12 cellular contexts compared by ENCODE assay signal in genomic region chr6:109527989-109528388, GRCh38. TPM values are rescaled to one million over a fixed set of nuclear protein-coding genes. Genes with fewer than 3 reads are reported as not detected.
DNase-seq lines count a peak whose midpoint lies in the region; ATAC-seq and TF ChIP-seq lines count a peak whose summit lies in the region.
"Had no signal": no experiment of that assay in that cellular context is flagged by ENCODE, and none has a peak within 500 bp of the region (broad histone marks: within the 10 kb centered on the region; RNA-seq: fewer than 3 reads in every experiment).

No MANE protein-coding gene starts in this region.

- H3K9me3 Mint-ChIP-seq in activated T-helper 1 cell treated with anti-CD3 and anti-CD28 coated beads, Interleukin-12 subunit alpha, Interleukin-12 subunit beta, Interleukin-2, Interleukin-4 antibody, amounts not matched to agents 30 ng/mL and 10 ng/mL and 1 ng/mL, durations not matched to agents 14 hours and 24 hours and 36 hours = peaks cover 7% of the 10 kb centered on the region
- H3K9me3 Mint-ChIP-seq: natural killer cell treated with Interleukin-12 subunit alpha and Interleukin-12 subunit beta and Interleukin-15 and Interleukin-18, amount 100 ng/mL, for 72 hours had no signal

- no peak overlapping the region for H2AFZ ChIP-seq in osteoblast (ENCODE audit: low read length)

- H3K27me3 ChIP-seq in osteoblast (ENCODE audit: insufficient read depth, low read length) = no peaks in the 10 kb centered on the region
- H3K27me3 ChIP-seq: BLaER1 had no signal

- no peaks in the 10 kb centered on the region for H3K79me2 ChIP-seq in osteoblast (ENCODE audit: insufficient read depth, low read length)

- H3K4me1 Mint-ChIP-seq in activated T-helper 1 cell treated with anti-CD3 and anti-CD28 coated beads, Interleukin-12 subunit alpha, Interleukin-12 subunit beta, Interleukin-2, Interleukin-4 antibody, amounts not matched to agents 30 ng/mL and 10 ng/mL and 1 ng/mL, durations not matched to agents 14 hours and 24 hours and 36 hours (ENCODE audit: low read depth) = no peaks in the 10 kb centered on the region

- peak; percentile 37 for TF ChIP-seq CTCF in astrocyte of the spinal cord (IDR thresholded peaks at IDR 0.05; ENCODE audit: low read depth, low read length)
- peak; percentile 23 for TF ChIP-seq CTCF in osteoblast (IDR thresholded peaks at IDR 0.05; ENCODE audit: extremely low read depth, low read depth, low read length)

- no peaks in the 10 kb centered on the region for H3K36me3 ChIP-seq in osteoblast (ENCODE audit: insufficient read depth, low read length)
- H3K36me3 ChIP-seq: BLaER1 had no signal

- DNase-seq in NCI-H510A treated with DMSO at 0.1 percent for 48 hours (lab: John Stamatoyannopoulos, UW) = peak; percentile 0
- DNase-seq in NCI-H510A (lab: John Stamatoyannopoulos, UW) = no peak
- peak; percentile 30 for DNase-seq in M059J (ENCODE audit: low read depth)
- no peak for DNase-seq in astrocyte of the spinal cord (ENCODE audit: low read depth, low spot score)
- no peak for DNase-seq in osteoblast (ENCODE audit: insufficient read length, low spot score, missing footprints)
- DNase-seq in mesenteric fat pad (ENCODE audit: low spot score) = no peak
- no peak for DNase-seq in activated T-helper 1 cell treated with anti-CD3 and anti-CD28 coated beads, Interleukin-12 subunit alpha, Interleukin-12 subunit beta, Interleukin-2, Interleukin-4 antibody, amounts not matched to agents 30 ng/mL and 10 ng/mL and 1 ng/mL, durations not matched to agents 14 hours and 24 hours and 36 hours (ENCODE audit: low spot score)
- DNase-seq: NCI-H1436 treated with DMSO at 0.1 percent for 48 hours; stimulated activated CD4-positive, alpha-beta T cell treated with anti-CD3 and anti-CD28 coated beads, Interleukin-2, amount 100 ng/mL, for 24 hours had no signal

- no peak overlapping the region for H3K27ac ChIP-seq in osteoblast (ENCODE audit: low read depth, low read length)
- H3K27ac ChIP-seq: BLaER1 had no signal

- ATAC-seq in HG03571 (IDR thresholded peaks at IDR 0.05; ENCODE audit: unreplicated experiment) = no peak
- ATAC-seq: natural killer cell treated with Interleukin-12 subunit alpha and Interleukin-12 subunit beta and Interleukin-15 and Interleukin-18, amount 100 ng/mL, for 72 hours had no signal

- no peak overlapping the region for H3K4me3 Mint-ChIP-seq in activated T-helper 1 cell treated with anti-CD3 and anti-CD28 coated beads, Interleukin-12 subunit alpha, Interleukin-12 subunit beta, Interleukin-2, Interleukin-4 antibody, amounts not matched to agents 30 ng/mL and 10 ng/mL and 1 ng/mL, durations not matched to agents 14 hours and 24 hours and 36 hours
- H3K4me3 Mint-ChIP-seq: natural killer cell treated with Interleukin-12 subunit alpha and Interleukin-12 subunit beta and Interleukin-15 and Interleukin-18, amount 100 ng/mL, for 72 hours had no signal

- H3K4me1 ChIP-seq in osteoblast (ENCODE audit: insufficient read depth, low read length) = no peaks in the 10 kb centered on the region
- H3K4me1 ChIP-seq: BLaER1 had no signal

- intact Hi-C loops in activated T-helper 1 cell treated with anti-CD3 and anti-CD28 coated beads, Interleukin-12 subunit alpha, Interleukin-12 subunit beta, Interleukin-2, Interleukin-4 antibody, amounts not matched to agents 30 ng/mL and 10 ng/mL and 1 ng/mL, durations not matched to agents 14 hours and 24 hours and 36 hours (cut with micrococcal nuclease) = loop anchor here (1.0 to 5.0 kb wide), 5 partner anchors 163 to 862 kb away; partner anchors contain the start of genes AK9 and FIG4

- H3K4me2 ChIP-seq in osteoblast (ENCODE audit: insufficient read depth, low read length) = no peak overlapping the region
- H3K4me2 ChIP-seq: BLaER1 had no signal

- H3K4me3 ChIP-seq in astrocyte of the spinal cord (ENCODE audit: low read depth, low read length) (no peak overlapping the region), osteoblast (ENCODE audit: insufficient read depth, low read length) (no peak overlapping the region)
- H3K4me3 ChIP-seq: BLaER1 had no signal

- in situ Hi-C loops in astrocyte of the spinal cord (cut with HindIII; ENCODE audit: low sequenced_read_pairs) = no loop called here

- no peak overlapping the region for H3K27ac Mint-ChIP-seq in activated T-helper 1 cell treated with anti-CD3 and anti-CD28 coated beads, Interleukin-12 subunit alpha, Interleukin-12 subunit beta, Interleukin-2, Interleukin-4 antibody, amounts not matched to agents 30 ng/mL and 10 ng/mL and 1 ng/mL, durations not matched to agents 14 hours and 24 hours and 36 hours
- H3K27ac Mint-ChIP-seq: natural killer cell treated with Interleukin-12 subunit alpha and Interleukin-12 subunit beta and Interleukin-15 and Interleukin-18, amount 100 ng/mL, for 72 hours had no signal

- H3K27me3 Mint-ChIP-seq in activated T-helper 1 cell treated with anti-CD3 and anti-CD28 coated beads, Interleukin-12 subunit alpha, Interleukin-12 subunit beta, Interleukin-2, Interleukin-4 antibody, amounts not matched to agents 30 ng/mL and 10 ng/mL and 1 ng/mL, durations not matched to agents 14 hours and 24 hours and 36 hours (ENCODE audit: insufficient read depth) = peaks cover 5% of the 10 kb centered on the region
- H3K27me3 Mint-ChIP-seq: natural killer cell treated with Interleukin-12 subunit alpha and Interleukin-12 subunit beta and Interleukin-15 and Interleukin-18, amount 100 ng/mL, for 72 hours had no signal

- H3K36me3 Mint-ChIP-seq in activated T-helper 1 cell treated with anti-CD3 and anti-CD28 coated beads, Interleukin-12 subunit alpha, Interleukin-12 subunit beta, Interleukin-2, Interleukin-4 antibody, amounts not matched to agents 30 ng/mL and 10 ng/mL and 1 ng/mL, durations not matched to agents 14 hours and 24 hours and 36 hours (ENCODE audit: low read depth) = peaks cover 4% of the 10 kb centered on the region

- H3K9me3 ChIP-seq in osteoblast (ENCODE audit: low read depth, low read length) = no peaks in the 10 kb centered on the region

- H4K20me1 ChIP-seq in osteoblast (ENCODE audit: insufficient read depth, low read length) = no peaks in the 10 kb centered on the region
- H4K20me1 ChIP-seq: BLaER1 had no signal

RNA-seq across cellular contexts. Expression of gene ZBTB24, which starts 45.0 kb away (rescaled TPM):
- total RNA-seq in M059J (2014; rRNA removed; shearing (Covaris generic)) = 11.5 and 13.4 TPM in 2 replicates
- total RNA-seq in osteoblast = 8.7 and 10.9 TPM in 2 replicates
- 6.3 TPM for total RNA-seq in mesenteric fat pad
- total RNA-seq in activated T-helper 1 cell treated with anti-CD3 and anti-CD28 coated beads, Interleukin-12 subunit alpha, Interleukin-12 subunit beta, Interleukin-2, Interleukin-4 antibody, amounts not matched to agents 30 ng/mL and 10 ng/mL and 1 ng/mL, durations not matched to agents 14 hours and 24 hours and 36 hours = 19.5 and 20.8 TPM in 2 replicates

Comparison
In these comparisons a context has a peak if more than half of its experiments do, and no peak if none do; other contexts are left out.
1. DNase-seq: peak in NCI-H510A treated with DMSO at 0.1 percent for 48 hours (single experiment) and M059J (single experiment); none in NCI-H510A (single experiment), astrocyte of the spinal cord (single experiment), osteoblast (single experiment), mesenteric fat pad (single experiment) and activated T-helper 1 cell treated with anti-CD3 and anti-CD28 coated beads, Interleukin-12 subunit alpha, Interleukin-12 subunit beta, Interleukin-2, Interleukin-4 antibody, amounts not matched to agents 30 ng/mL and 10 ng/mL and 1 ng/mL, durations not matched to agents 14 hours and 24 hours and 36 hours (single experiment).